1 cellular context compared by ENCODE assay signal in genomic region chr22:41023299-41023623, GRCh38.
TF ChIP-seq lines count a peak whose summit lies in the region.

No MANE protein-coding gene starts in this region.

TF ChIP-seq in HCT116, 20 proteins besides CTCF, POLR2A, EP300 and RAD21 (continued from another document):
- no peak for TF ChIP-seq ZBTB33 (IDR thresholded peaks at IDR 0.05; ENCODE audit: extremely low read depth, insufficient replicate concordance, low read length)
- no peak for TF ChIP-seq ZNF274 (IDR thresholded peaks at IDR 0.05; ENCODE audit: low read depth, low read length)
- no peak for TF ChIP-seq SRF (IDR thresholded peaks at IDR 0.05; ENCODE audit: low read depth)
- TF ChIP-seq EZH2phosphoT487 (IDR thresholded peaks at IDR 0.05; ENCODE audit: borderline replicate concordance): no peak
- no peak for TF ChIP-seq TCF7L2 (IDR thresholded peaks at IDR 0.05; ENCODE audit: borderline replicate concordance, extremely low read depth, insufficient read depth, insufficient read length)
- no peak for TF ChIP-seq SIN3A (IDR thresholded peaks at IDR 0.05; ENCODE audit: low read depth)
- no peak for TF ChIP-seq CEBPB (IDR thresholded peaks at IDR 0.05; ENCODE audit: low read depth)
- no peak for TF ChIP-seq EZH2 (IDR thresholded peaks at IDR 0.05)
- no peak for TF ChIP-seq ZFX (IDR thresholded peaks at IDR 0.05)
- TF ChIP-seq CBX3 (IDR thresholded peaks at IDR 0.05; ENCODE audit: low read depth): no peak
- no peak for TF ChIP-seq ELF1 (IDR thresholded peaks at IDR 0.05; ENCODE audit: borderline replicate concordance, low read depth)
- no peak for TF ChIP-seq EGR1 (IDR thresholded peaks at IDR 0.05; ENCODE audit: low read depth)
- no peak for TF ChIP-seq YY1 (IDR thresholded peaks at IDR 0.05; ENCODE audit: extremely low read depth, insufficient replicate concordance, low read depth, low read length)
- TF ChIP-seq MAX (IDR thresholded peaks at IDR 0.05): no peak
